In genomic region chr12:119544780-119545625, GRCh38 we compare ENCODE assay signal across 8 cellular contexts.
DNase-seq lines count a peak whose midpoint lies in the region; ATAC-seq lines count a peak whose summit lies in the region.

No MANE protein-coding gene starts in this region.

- ATAC-seq in HG03103 (IDR thresholded peaks at IDR 0.05; ENCODE audit: low read depth, unreplicated experiment) (peak; percentile 74), GM21619 (IDR thresholded peaks at IDR 0.05; ENCODE audit: unreplicated experiment) (no peak)

- DNase-seq in DMS79 (lab: John Stamatoyannopoulos, UW) (peak; percentile 8), NCI-H526 treated with DMSO at 0.1 percent for 48 hours (lab: John Stamatoyannopoulos, UW) (peak; percentile 16), ecto neural progenitor cell (ENCODE audit: low spot score) (peak; percentile 85), medulla oblongata (ENCODE audit: extremely low spot score) (peak; percentile 81)
- peak; percentile 21 to 61 for DNase-seq in activated CD4-positive, alpha-beta T cell treated with anti-CD3 and anti-CD28 coated beads, Interleukin-2, amount 50 U/mL, for 24 hours (ENCODE audit: low read depth in 1 of 2, low spot score in 1 of 2)
- DNase-seq in stimulated activated CD8-positive, alpha-beta memory T cell treated with anti-CD3 and anti-CD28 coated beads, Interleukin-4, amount 100 ng/mL, for 1 hour (ENCODE audit: low read depth in 2 of 2, low spot score in 1 of 2): peak; percentile 7 to 18

Comparison
In these comparisons a context has a peak if more than half of its experiments do, and no peak if none do; other contexts are left out.
1. DNase-seq: peak in every context shown above with its lines; median percentile 85 in ecto neural progenitor cell; 81 in medulla oblongata; 41 in activated CD4-positive, alpha-beta T cell treated with anti-CD3 and anti-CD28 coated beads, Interleukin-2, amount 50 U/mL, for 24 hours; 16 in NCI-H526 treated with DMSO at 0.1 percent for 48 hours; 12 in stimulated activated CD8-positive, alpha-beta memory T cell treated with anti-CD3 and anti-CD28 coated beads, Interleukin-4, amount 100 ng/mL, for 1 hour; 8 in DMS79.